19 cellular contexts compared by ENCODE assay signal in genomic region chr12:108583971-108584370, GRCh38. TPM values are rescaled to one million over a fixed set of nuclear protein-coding genes. Genes with fewer than 3 reads are reported as not detected.
DNase-seq lines count a peak whose midpoint lies in the region; ATAC-seq, FAIRE-seq and TF ChIP-seq lines count a peak whose summit lies in the region.
"Had no signal": no experiment of that assay in that cellular context is flagged by ENCODE, and none has a peak within 500 bp of the region (broad histone marks: within the 10 kb centered on the region; RNA-seq: fewer than 3 reads in every experiment).

No MANE protein-coding gene starts in this region.

- no peak for TF ChIP-seq POLR2A in GM12891 (IDR thresholded peaks at IDR 0.05; ENCODE audit: low read depth, low read length)

- no peaks in the 10 kb centered on the region for H3K36me3 Mint-ChIP-seq in brain
- no peaks in the 10 kb centered on the region for H3K36me3 Mint-ChIP-seq in osteocyte (ENCODE audit: unreplicated experiment)
- H3K36me3 Mint-ChIP-seq: CD8-positive, alpha-beta memory T cell; memory B cell had no signal

- DNase-seq in COLO668 (lab: John Stamatoyannopoulos, UW; ENCODE audit: unreplicated experiment): peak; percentile 50
- DNase-seq in NCI-H1417 (lab: John Stamatoyannopoulos, UW): peak in 2 of 3 experiments; percentile 62 to 80
- no peak for DNase-seq in osteocyte (ENCODE audit: extremely low spot score, unreplicated experiment)
- no peak for DNase-seq in HK-2 (ENCODE audit: unreplicated experiment)
- DNase-seq in Right ventricle myocardium inferior (ENCODE audit: missing footprints): no peak
- DNase-seq in GM12891 (ENCODE audit: insufficient read length, low spot score): no peak
- DNase-seq: activated CD4-positive, alpha-beta T cell treated with anti-CD3 and anti-CD28 coated beads for 36 hours; cortex of kidney; hypothalamus; NCI-H1105; NCI-H446; stimulated activated CD4-positive, alpha-beta T cell treated with anti-CD3 and anti-CD28 coated beads, Interleukin-15, amount 100 ng/mL, for 24 hours had no signal

- H3K4me3 Mint-ChIP-seq in brain (no peak overlapping the region), osteocyte (ENCODE audit: unreplicated experiment) (no peak overlapping the region)
- H3K4me3 Mint-ChIP-seq: activated CD4-positive, alpha-beta T cell treated with anti-CD3 and anti-CD28 coated beads for 36 hours; CD8-positive, alpha-beta memory T cell; memory B cell had no signal

- no peak for ATAC-seq in Right ventricle myocardium inferior
- ATAC-seq: activated CD4-positive, alpha-beta T cell treated with anti-CD3 and anti-CD28 coated beads for 36 hours had no signal

- H3K27me3 Mint-ChIP-seq in brain (peaks cover 5% of the 10 kb centered on the region), osteocyte (ENCODE audit: unreplicated experiment) (no peaks in the 10 kb centered on the region)
- H3K27me3 Mint-ChIP-seq: activated CD4-positive, alpha-beta T cell treated with anti-CD3 and anti-CD28 coated beads for 36 hours had no signal

- TF ChIP-seq CTCF in brain (conservative IDR thresholded peaks at IDR 0.05) (no peak), osteocyte (IDR thresholded peaks at IDR 0.05) (no peak)

- H3K9me3 Mint-ChIP-seq in brain: peaks cover 0 to 3% (median 0%) of the 10 kb centered on the region in 5 experiments
- no peaks in the 10 kb centered on the region for H3K9me3 Mint-ChIP-seq in osteocyte (ENCODE audit: unreplicated experiment)

- intact Hi-C loops in Right ventricle myocardium inferior (cut with DNase I): no loop called here

- no peak for FAIRE-seq in GM12891 (lab: Jason Lieb, UNC)

- H3K4me1 Mint-ChIP-seq in brain (peaks cover 31% of the 10 kb centered on the region), osteocyte (ENCODE audit: unreplicated experiment) (peaks cover 42% of the 10 kb centered on the region)
- H3K4me1 Mint-ChIP-seq: activated CD4-positive, alpha-beta T cell treated with anti-CD3 and anti-CD28 coated beads for 36 hours had no signal

- peak overlapping the region in 3 of 5 experiments; percentile 0 to 90 (median 69) for H3K27ac Mint-ChIP-seq in brain
- H3K27ac Mint-ChIP-seq in osteocyte (ENCODE audit: unreplicated experiment): peak overlapping the region; percentile 63
- H3K27ac Mint-ChIP-seq: activated CD4-positive, alpha-beta T cell treated with anti-CD3 and anti-CD28 coated beads for 36 hours; activated T-helper 2 cell treated with anti-CD3 and anti-CD28 coated beads, Interferon-gamma antibody, Interleukin-2, Interleukin-4, amounts not matched to agents 10 μg/mL and 5 μg/mL and 100 μg/mL, durations not matched to agents 14 hours and 24 hours and 36 hours; CD8-positive, alpha-beta memory T cell; memory B cell had no signal

TF ChIP-seq in GM12891, 5 proteins besides CTCF, POLR2A, EP300 and RAD21:
- TF ChIP-seq PAX5 (IDR thresholded peaks at IDR 0.05; ENCODE audit: insufficient read depth, low read length, severe bottlenecking) (no peak), TAF1 (IDR thresholded peaks at IDR 0.05; ENCODE audit: low read depth, low read length) (no peak), POU2F2 (IDR thresholded peaks at IDR 0.05; ENCODE audit: low read depth, low read length) (no peak), POLR2AphosphoS5 (IDR thresholded peaks at IDR 0.05; ENCODE audit: low read depth, low read length) (no peak), SPI1 (IDR thresholded peaks at IDR 0.05; ENCODE audit: low read depth, low read length) (no peak)

RNA-seq across cellular contexts. Expression of gene TMEM119, which starts 13.9 kb away (rescaled TPM):
- polyA plus RNA-seq in brain (ENCODE audit: insufficient read depth, low read depth, low replicate concordance): 4.6 TPM
- total RNA-seq in osteocyte (54.0 and 58.8 TPM in 2 replicates), Right ventricle myocardium inferior (1.3 TPM)
- polyA plus RNA-seq in GM12891 (2012; ENCODE audit: low read depth, missing spikeins): 0.10 TPM
- total RNA-seq: activated T-helper 2 cell treated with anti-CD3 and anti-CD28 coated beads, Interferon-gamma antibody, Interleukin-2, Interleukin-4, amounts not matched to agents 10 μg/mL and 5 μg/mL and 100 μg/mL, durations not matched to agents 14 hours and 24 hours and 36 hours; CD8-positive, alpha-beta memory T cell; HT-29; kidney epithelial cell had no signal
- polyA plus RNA-seq: neural cell had no signal

RNA-seq across cellular contexts. Expression of gene ISCU, which starts 21.6 kb away (rescaled TPM):
- 108 TPM for polyA plus RNA-seq in brain (ENCODE audit: insufficient read depth, low read depth, low replicate concordance)
- total RNA-seq in osteocyte (93.9 and 103 TPM in 2 replicates), Right ventricle myocardium inferior (444 TPM)
- polyA plus RNA-seq in GM12891 (2012; ENCODE audit: low read depth, missing spikeins): 134 TPM

RNA-seq across cellular contexts. Expression of gene SART3, which starts 23.0 kb away (rescaled TPM):
- 36.6 TPM for polyA plus RNA-seq in brain (ENCODE audit: insufficient read depth, low read depth, low replicate concordance)
- total RNA-seq in osteocyte: 47.2 and 47.5 TPM in 2 replicates
- 21.7 TPM for total RNA-seq in Right ventricle myocardium inferior
- polyA plus RNA-seq in GM12891 (2012; ENCODE audit: low read depth, missing spikeins): 31.7 TPM

RNA-seq across cellular contexts. Expression of gene SELPLG, which starts 49.7 kb away (rescaled TPM):
- polyA plus RNA-seq in brain (ENCODE audit: insufficient read depth, low read depth, low replicate concordance): 8.1 TPM
- total RNA-seq in osteocyte: 0.59 and 0.78 TPM in 2 replicates
- total RNA-seq in Right ventricle myocardium inferior: 4.9 TPM
- polyA plus RNA-seq in GM12891 (2012; ENCODE audit: low read depth, missing spikeins): 13.8 TPM
- total RNA-seq: HT-29 had no signal

Comparison
In these comparisons a context has a peak if more than half of its experiments do, and no peak if none do; other contexts are left out.
1. DNase-seq: peak in COLO668 (single experiment) and NCI-H1417 (2 of 3); none in osteocyte (single experiment), HK-2 (single experiment), Right ventricle myocardium inferior (single experiment) and GM12891 (single experiment).
2. RNA of gene TMEM119, which starts 13.9 kb away (total RNA-seq): 54.0 to 58.8 TPM in osteocyte; 1.3 TPM in Right ventricle myocardium inferior (single experiment); every median in the first group is over 10 times any median in the second.